ENCODE assay signal across 22 cellular contexts in the genomic region with DNA sequence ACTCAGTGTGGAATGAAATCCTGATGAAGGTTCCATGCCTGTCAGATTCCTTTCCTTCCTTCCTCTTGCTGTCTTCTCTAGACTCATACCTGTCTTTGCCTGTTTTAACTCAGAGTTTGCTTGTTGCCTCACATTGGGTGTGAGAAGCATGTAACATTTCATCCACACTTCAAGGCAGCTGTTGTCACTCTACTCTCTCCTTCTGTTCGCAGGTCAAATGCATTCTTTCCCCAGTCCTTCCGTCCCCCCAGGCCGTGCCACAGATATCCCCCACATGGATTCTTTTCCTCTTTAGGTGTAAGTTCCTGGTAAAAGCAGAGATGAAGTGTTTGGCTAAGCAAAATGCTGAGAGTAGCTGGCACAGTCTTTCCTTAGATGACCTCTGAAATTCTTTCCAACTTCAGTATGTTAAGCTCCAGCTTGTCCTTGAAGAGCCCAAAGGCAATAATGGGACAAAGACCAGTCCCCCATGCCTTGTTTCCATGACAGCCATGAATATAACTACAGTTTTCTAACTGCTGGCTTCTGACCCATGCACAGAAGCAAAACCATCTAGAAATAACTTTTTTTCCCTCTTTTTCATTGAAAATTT.
"Had no signal": no experiment of that assay in that cellular context is flagged by ENCODE, and none has a peak within 500 bp of the region (broad histone marks: within the 10 kb centered on the region; RNA-seq: fewer than 3 reads in every experiment).

No MANE protein-coding gene starts in this region.

- H3K4me1 ChIP-seq: left lung, psoas muscle, testis had no signal

- H3K27ac ChIP-seq: dorsolateral prefrontal cortex, left lung, neutrophil, psoas muscle, sigmoid colon, skin epidermis, testis, transverse colon had no signal

- H3K4me3 ChIP-seq: dorsolateral prefrontal cortex, left lung, psoas muscle, sigmoid colon, skin epidermis, testis, transverse colon had no signal

- H3K36me3 ChIP-seq: left lung, neutrophil, sigmoid colon, transverse colon had no signal

- DNase-seq: cortex of kidney; dorsolateral prefrontal cortex; effector CD8-positive, alpha-beta T cell; foreskin melanocyte; head of caudate nucleus; hypothalamus; kidney glomerular epithelial cell; left lung; mesendoderm; naive B cell; psoas muscle; retina; sigmoid colon; stimulated activated CD4-positive, alpha-beta T cell treated with anti-CD3 and anti-CD28 coated beads, Interleukin-2, amount 100 ng/mL, for 24 hours; stimulated activated CD4-positive, alpha-beta T cell treated with anti-CD3 and anti-CD28 coated beads, Interleukin-4, amount 100 ng/mL, for 4 hours; stimulated activated naive B cell treated with anti-CD40 and anti-IgM and Interleukin-4, amounts not matched to agents 10 μg/mL and 1 μg/mL and 100 μg/mL, for 72 hours; stimulated activated naive CD8-positive, alpha-beta T cell treated with anti-CD3 and anti-CD28 coated beads, Interleukin-15, amount 100 ng/mL, for 72 hours; testis; transverse colon had no signal

- ATAC-seq: left lung; psoas muscle; stimulated activated naive CD8-positive, alpha-beta T cell treated with anti-CD3 and anti-CD28 coated beads, Interleukin-15, amount 100 ng/mL, for 72 hours had no signal

- H3K27me3 ChIP-seq: left lung, sigmoid colon, testis, transverse colon had no signal

- H3K9me3 ChIP-seq: left lung, neutrophil, psoas muscle, sigmoid colon, testis, transverse colon had no signal

- FAIRE-seq: islet of Langerhans had no signal
